8 cellular contexts compared by ENCODE assay signal in genomic region chr19:41226053-41226873, GRCh38. TPM values are rescaled to one million over a fixed set of nuclear protein-coding genes. Genes with fewer than 3 reads are reported as not detected.
A peak's percentile ranks its signal among the peaks of the same experiment; 100 is the strongest.
DNase-seq lines count a peak whose midpoint lies in the region; ATAC-seq, FAIRE-seq and TF ChIP-seq lines count a peak whose summit lies in the region.

No MANE protein-coding gene starts in this region.

- no peaks in the 10 kb centered on the region for H3K27me3 ChIP-seq in tibial artery

- H3K4me3 ChIP-seq in tibial artery: peak overlapping the region; percentile 53 to 56

- FAIRE-seq in GM19239 (lab: Jason Lieb, UNC): no peak

- peaks cover 11 to 17% (median 13%) of the 10 kb centered on the region in 3 donors for H3K36me3 ChIP-seq in tibial artery

- peak overlapping the region; percentile 14; the same call in 1 of the 2 replicates for H3K27ac ChIP-seq in C4-2B
- peak overlapping the region; percentile 97 to 99 for H3K27ac ChIP-seq in tibial artery

- H3K9me3 ChIP-seq in tibial artery: no peaks in the 10 kb centered on the region

- peak; percentile 34 to 63 for ATAC-seq in activated naive CD4-positive, alpha-beta T cell treated with anti-CD3 and anti-CD28 coated beads, Interleukin-2, amount 50 U/mL, for 72 hours
- no peak for ATAC-seq in GM19328 (IDR thresholded peaks at IDR 0.05; ENCODE audit: unreplicated experiment)

- TF ChIP-seq CTCF in C4-2B (conservative IDR thresholded peaks at IDR 0.05) (no peak), glutamatergic neuron (IDR thresholded peaks at IDR 0.05; ENCODE audit: partially characterized antibody, unreplicated experiment) (no peak), tibial artery (IDR thresholded peaks at IDR 0.05) (no peak)

- H3K36me3 Mint-ChIP-seq in activated naive CD4-positive, alpha-beta T cell treated with anti-CD3 and anti-CD28 coated beads, Interleukin-2, amount 50 U/mL, for 72 hours: no peaks in the 10 kb centered on the region
- peaks cover under 1% of the 10 kb centered on the region for H3K36me3 Mint-ChIP-seq in glutamatergic neuron (ENCODE audit: unreplicated experiment)

- peaks cover 0 to 71% (median 42%) of the 10 kb centered on the region in 4 donors for H3K4me1 ChIP-seq in tibial artery

- peak overlapping the region; percentile 72 for H3K4me3 Mint-ChIP-seq in glutamatergic neuron (ENCODE audit: unreplicated experiment)

- intact Hi-C loops in tibial artery (cut with DNase I; ENCODE audit: low total_unique reads): loop anchor here (5.0 kb wide), 1 partner anchor 36 kb away; the partner anchor contains the start of gene HNRNPUL1

- peak overlapping the region; percentile 55 to 89 for H3K27ac Mint-ChIP-seq in activated naive CD4-positive, alpha-beta T cell treated with anti-CD3 and anti-CD28 coated beads, Interleukin-2, amount 50 U/mL, for 72 hours
- H3K27ac Mint-ChIP-seq in glutamatergic neuron (ENCODE audit: unreplicated experiment): no peak overlapping the region

- peak; percentile 46 to 68 for DNase-seq in activated naive CD4-positive, alpha-beta T cell treated with anti-CD3 and anti-CD28 coated beads, Interleukin-2, amount 50 U/mL, for 72 hours (ENCODE audit: low spot score in 2 of 2)
- DNase-seq in glutamatergic neuron (peak; percentile 50), non-pigmented ciliary epithelial cell (ENCODE audit: low read depth) (peak; percentile 52), tibial artery (peak; percentile 68 to 92), GM19239 (ENCODE audit: insufficient read length, low spot score) (no peak)

- peaks cover 13% of the 10 kb centered on the region for H3K27me3 Mint-ChIP-seq in glutamatergic neuron (ENCODE audit: unreplicated experiment)

- H3K4me1 Mint-ChIP-seq in glutamatergic neuron (ENCODE audit: low read depth, unreplicated experiment): peaks cover 4% of the 10 kb centered on the region

- no peaks in the 10 kb centered on the region for H3K9me3 Mint-ChIP-seq in activated naive CD4-positive, alpha-beta T cell treated with anti-CD3 and anti-CD28 coated beads, Interleukin-2, amount 50 U/mL, for 72 hours
- H3K9me3 Mint-ChIP-seq in glutamatergic neuron (ENCODE audit: unreplicated experiment): no peaks in the 10 kb centered on the region

TF ChIP-seq in PFSK-1, 5 proteins besides CTCF, POLR2A, EP300 and RAD21:
- TF ChIP-seq TAF1 (IDR thresholded peaks at IDR 0.05; ENCODE audit: borderline replicate concordance, insufficient read depth, low read length) (no peak), FOXP2 (optimal IDR thresholded peaks at IDR 0.05; ENCODE audit: borderline replicate concordance, extremely low read depth, extremely low read length, insufficient read depth) (peak; percentile 7)

RNA-seq across cellular contexts. Expression of gene AXL, which starts 7.2 kb away (rescaled TPM):
- polyA plus RNA-seq in PFSK-1 (2012; ENCODE audit: insufficient read length, low read depth): 56.9 TPM
- under 1 TPM in 1 of 2 donors, not detected in 1; 0.74 TPM for total RNA-seq in activated naive CD4-positive, alpha-beta T cell treated with anti-CD3 and anti-CD28 coated beads, Interleukin-2, amount 50 U/mL, for 72 hours
- total RNA-seq in glutamatergic neuron (ENCODE audit: unreplicated experiment): not detected

RNA-seq across cellular contexts. Expression of gene CYP2S1, which starts 33.2 kb away (rescaled TPM):
- 124 TPM for polyA plus RNA-seq in PFSK-1 (2012; ENCODE audit: insufficient read length, low read depth)
- total RNA-seq in activated naive CD4-positive, alpha-beta T cell treated with anti-CD3 and anti-CD28 coated beads, Interleukin-2, amount 50 U/mL, for 72 hours: 1 to 10 TPM in 1 of 2 donors, under 1 TPM in 1; 0.91 to 2.0 TPM
- 6.0 TPM for total RNA-seq in glutamatergic neuron (ENCODE audit: unreplicated experiment)

RNA-seq across cellular contexts. Expression of gene HNRNPUL1, which starts 37.9 kb away (rescaled TPM):
- polyA plus RNA-seq in PFSK-1 (2012; ENCODE audit: insufficient read length, low read depth): 160 TPM
- 100 to 1,000 TPM; 286 to 496 TPM for total RNA-seq in activated naive CD4-positive, alpha-beta T cell treated with anti-CD3 and anti-CD28 coated beads, Interleukin-2, amount 50 U/mL, for 72 hours
- 201 TPM for total RNA-seq in glutamatergic neuron (ENCODE audit: unreplicated experiment)
